ENCODE assay signal across 14 cellular contexts in the genomic region with DNA sequence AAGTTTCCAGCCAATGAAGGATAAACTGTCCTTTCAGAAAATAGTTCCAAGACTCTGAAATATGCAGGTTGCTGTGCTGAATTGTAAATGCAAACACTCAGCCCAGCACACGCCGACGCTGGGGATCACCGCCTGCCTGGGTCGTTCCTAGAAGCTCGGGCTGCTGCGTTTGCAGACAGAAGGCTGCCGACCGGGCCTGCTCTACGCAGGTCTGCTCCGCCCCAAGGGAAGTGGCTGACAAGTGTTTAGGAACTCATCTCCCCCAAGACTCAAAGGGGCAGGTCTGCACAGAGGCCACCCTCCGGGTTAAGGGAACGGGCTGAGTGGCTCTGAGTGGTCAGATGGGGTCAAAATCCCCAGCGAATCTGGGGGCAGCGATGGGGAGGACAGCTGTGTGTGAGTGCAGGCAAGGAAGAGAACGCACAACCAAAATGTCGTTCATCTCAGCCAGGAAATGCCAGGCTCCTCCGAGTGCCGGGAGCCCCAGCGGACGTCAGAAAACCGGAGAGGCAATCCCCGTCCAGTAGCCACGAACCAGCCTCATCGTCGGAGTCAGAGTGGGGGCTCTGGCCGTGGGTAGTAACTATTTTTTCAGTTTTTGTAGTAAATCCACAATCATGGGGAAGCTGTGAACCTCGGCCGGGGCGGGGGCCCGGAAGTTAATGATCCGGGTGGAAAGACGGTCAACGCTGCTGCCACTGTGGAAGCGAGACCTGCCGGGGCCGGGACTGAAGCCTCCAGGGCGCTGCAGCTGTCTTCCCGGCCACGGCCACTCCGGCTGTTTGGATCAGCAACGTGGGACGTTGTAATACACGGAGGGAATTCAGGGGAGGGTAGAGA.
DNase-seq lines count a peak whose midpoint lies in the region; ATAC-seq lines count a peak whose summit lies in the region.
"Had no signal": no experiment of that assay in that cellular context is flagged by ENCODE, and none has a peak within 500 bp of the region (broad histone marks: within the 10 kb centered on the region; RNA-seq: fewer than 3 reads in every experiment).

No MANE protein-coding gene starts in this region.

- no peaks in the 10 kb centered on the region for H3K36me3 Mint-ChIP-seq in activated naive CD4-positive, alpha-beta T cell treated with anti-CD3 and anti-CD28 coated beads, Interleukin-2, amount 10 ng/mL, durations not matched to agents 7 days and 5 days
- H3K36me3 Mint-ChIP-seq in activated T-cell treated with anti-CD3 and anti-CD28 coated beads, Interleukin-2, amount 50 U/mL, for 24 hours (ENCODE audit: low read depth) = no peaks in the 10 kb centered on the region

- H3K9me3 Mint-ChIP-seq in activated naive CD4-positive, alpha-beta T cell treated with anti-CD3 and anti-CD28 coated beads, Interleukin-2, amount 10 ng/mL, durations not matched to agents 7 days and 5 days = no peaks in the 10 kb centered on the region
- no peaks in the 10 kb centered on the region for H3K9me3 Mint-ChIP-seq in activated T-cell treated with anti-CD3 and anti-CD28 coated beads, Interleukin-2, amount 50 U/mL, for 24 hours
- no peaks in the 10 kb centered on the region for H3K9me3 Mint-ChIP-seq in stimulated activated naive CD8-positive, alpha-beta T cell treated with anti-CD3 and anti-CD28 coated beads, Interleukin-15, amount 100 ng/mL, for 72 hours
- H3K9me3 Mint-ChIP-seq: neural crest cell had no signal

- CTCF ChIA-PET in activated naive CD4-positive, alpha-beta T cell treated with anti-CD3 and anti-CD28 coated beads, Interleukin-2, amount 10 ng/mL, durations not matched to agents 7 days and 5 days (lab: Charles Lee) = no interaction called here

- peaks cover 48% of the 10 kb centered on the region for H3K27me3 Mint-ChIP-seq in activated naive CD4-positive, alpha-beta T cell treated with anti-CD3 and anti-CD28 coated beads, Interleukin-2, amount 10 ng/mL, durations not matched to agents 7 days and 5 days
- peaks cover 46% of the 10 kb centered on the region for H3K27me3 Mint-ChIP-seq in activated T-cell treated with anti-CD3 and anti-CD28 coated beads, Interleukin-2, amount 50 U/mL, for 24 hours
- peaks cover 60% of the 10 kb centered on the region for H3K27me3 Mint-ChIP-seq in stimulated activated naive CD8-positive, alpha-beta T cell treated with anti-CD3 and anti-CD28 coated beads, Interleukin-15, amount 100 ng/mL, for 72 hours

- peak overlapping the region; percentile 79 for H3K27ac Mint-ChIP-seq in activated naive CD4-positive, alpha-beta T cell treated with anti-CD3 and anti-CD28 coated beads, Interleukin-2, amount 10 ng/mL, durations not matched to agents 7 days and 5 days
- peak overlapping the region; percentile 33 for H3K27ac Mint-ChIP-seq in activated T-cell treated with anti-CD3 and anti-CD28 coated beads, Interleukin-2, amount 50 U/mL, for 24 hours
- peak overlapping the region in 1 of 2 donors; percentile 77 for H3K27ac Mint-ChIP-seq in stimulated activated naive CD8-positive, alpha-beta T cell treated with anti-CD3 and anti-CD28 coated beads, Interleukin-15, amount 100 ng/mL, for 72 hours

- peak overlapping the region; percentile 47 for H3K4me3 Mint-ChIP-seq in activated naive CD4-positive, alpha-beta T cell treated with anti-CD3 and anti-CD28 coated beads, Interleukin-2, amount 10 ng/mL, durations not matched to agents 7 days and 5 days
- peak overlapping the region; percentile 42 for H3K4me3 Mint-ChIP-seq in activated T-cell treated with anti-CD3 and anti-CD28 coated beads, Interleukin-2, amount 50 U/mL, for 24 hours
- H3K4me3 Mint-ChIP-seq in stimulated activated naive CD8-positive, alpha-beta T cell treated with anti-CD3 and anti-CD28 coated beads, Interleukin-15, amount 100 ng/mL, for 72 hours = peak overlapping the region; percentile 54 to 78
- H3K4me3 Mint-ChIP-seq: neural crest cell had no signal

- H3K4me1 Mint-ChIP-seq in activated naive CD4-positive, alpha-beta T cell treated with anti-CD3 and anti-CD28 coated beads, Interleukin-2, amount 10 ng/mL, durations not matched to agents 7 days and 5 days = peaks cover 13% of the 10 kb centered on the region
- peaks cover 25% of the 10 kb centered on the region for H3K4me1 Mint-ChIP-seq in activated T-cell treated with anti-CD3 and anti-CD28 coated beads, Interleukin-2, amount 50 U/mL, for 24 hours (ENCODE audit: low read depth)
- peaks cover 34% of the 10 kb centered on the region for H3K4me1 Mint-ChIP-seq in stimulated activated naive CD8-positive, alpha-beta T cell treated with anti-CD3 and anti-CD28 coated beads, Interleukin-15, amount 100 ng/mL, for 72 hours

- peak; percentile 27 for ATAC-seq in stimulated activated naive CD8-positive, alpha-beta T cell treated with anti-CD3 and anti-CD28 coated beads, Interleukin-15, amount 100 ng/mL, for 72 hours
- ATAC-seq in HG03354 (IDR thresholded peaks at IDR 0.05; ENCODE audit: poor library complexity, severe bottlenecking, unreplicated experiment) (no peak), GM21423 (IDR thresholded peaks at IDR 0.05; ENCODE audit: unreplicated experiment) (no peak)
- ATAC-seq: HCT116 had no signal

- peak; percentile 47 for DNase-seq in activated naive CD4-positive, alpha-beta T cell treated with anti-CD3 and anti-CD28 coated beads, Interleukin-2, amount 10 ng/mL, durations not matched to agents 7 days and 5 days
- DNase-seq in activated naive CD4-positive, alpha-beta T cell treated with Interleukin-2 at 50 U/mL for 16 hours = no peak
- DNase-seq in activated T-cell treated with anti-CD3 and anti-CD28 coated beads, Interleukin-2, amount 50 U/mL, for 24 hours = peak; percentile 44
- DNase-seq in iris pigment epithelial cell (ENCODE audit: low read depth) = peak; percentile 43
- DNase-seq in stimulated activated naive CD8-positive, alpha-beta T cell treated with anti-CD3 and anti-CD28 coated beads, Interleukin-15, amount 100 ng/mL, for 72 hours = peak; percentile 13 to 29
- no peak for DNase-seq in medulla oblongata (ENCODE audit: extremely low spot score)
- DNase-seq: activated gamma-delta T cell, NCI-H1092 treated with DMSO at 0.1 percent for 48 hours, NCI-H510A, SHP77 had no signal

Comparison
In these comparisons a context has a peak if more than half of its experiments do, and no peak if none do; other contexts are left out.
1. DNase-seq: peak in activated naive CD4-positive, alpha-beta T cell treated with anti-CD3 and anti-CD28 coated beads, Interleukin-2, amount 10 ng/mL, durations not matched to agents 7 days and 5 days (single experiment), activated T-cell treated with anti-CD3 and anti-CD28 coated beads, Interleukin-2, amount 50 U/mL, for 24 hours (single experiment), iris pigment epithelial cell (single experiment) and stimulated activated naive CD8-positive, alpha-beta T cell treated with anti-CD3 and anti-CD28 coated beads, Interleukin-15, amount 100 ng/mL, for 72 hours (2 of 2); none in activated naive CD4-positive, alpha-beta T cell treated with Interleukin-2 at 50 U/mL for 16 hours (single experiment) and medulla oblongata (single experiment).
2. Peak in every context shown above with its lines, with median percentiles within 50 percentile points of each other: H3K4me3 Mint-ChIP-seq.